In genomic region chr15:31870336-31871158, GRCh38 we compare ENCODE assay signal across 8 cellular contexts. TPM values are rescaled to one million over a fixed set of nuclear protein-coding genes. Genes with fewer than 3 reads are reported as not detected.
DNase-seq lines count a peak whose midpoint lies in the region; ATAC-seq and TF ChIP-seq lines count a peak whose summit lies in the region.

Gene OTUD7A, minus strand, starts transcription at chr15:31870673.

- H3K27me3 ChIP-seq in aorta (ENCODE audit: control insufficient read depth in 1 of 2, insufficient read depth in 2 of 2, low read length in 1 of 2), result no peaks in the 10 kb centered on the region

- H3K27ac ChIP-seq in aorta (ENCODE audit: low read depth in 1 of 2, low read length in 2 of 2), result no peak within 1 kb of the TSS

- no peaks in the 10 kb centered on the region for H3K36me3 ChIP-seq in aorta (ENCODE audit: control insufficient read depth in 1 of 2, insufficient read depth in 2 of 2, low read length in 1 of 2)

- TF ChIP-seq CTCF in astrocyte of the cerebellum (IDR thresholded peaks at IDR 0.05; ENCODE audit: low read depth, low read length, missing control alignments), result no peak

- intact Hi-C loops in aorta (cut with DNase I), result no loop called here

- no peaks in the 10 kb centered on the region for H3K9me3 ChIP-seq in aorta (ENCODE audit: control insufficient read depth, low read length)

- H3K4me1 ChIP-seq in aorta (ENCODE audit: control insufficient read depth in 1 of 2, insufficient read depth in 2 of 2, low read length in 2 of 2), result no peaks in the 10 kb centered on the region

- ATAC-seq in GM18498 (IDR thresholded peaks at IDR 0.05; ENCODE audit: unreplicated experiment), result peak; percentile 93
- ATAC-seq in HG02870 (IDR thresholded peaks at IDR 0.05; ENCODE audit: unreplicated experiment), result peak; percentile 85
- ATAC-seq in aorta (ENCODE audit: low FRiP score), result peak; percentile 96

- 0 to 1% methylated on average over 34 to 120 of the region's 120 CpGs for WGBS in aorta, 2 donors

- in situ Hi-C loops in astrocyte of the cerebellum (cut with HindIII; ENCODE audit: low sequenced_read_pairs), result no loop called here

- H3K4me3 ChIP-seq in astrocyte of the cerebellum (ENCODE audit: low read depth, low read length), result peak within 1 kb of the TSS; percentile 51
- H3K4me3 ChIP-seq in aorta (ENCODE audit: low read length in 2 of 2), result peak within 1 kb of the TSS; percentile 94 to 97

- peak; percentile 34 for DNase-seq in NCI-H1694 (lab: John Stamatoyannopoulos, UW)
- DNase-seq in T-helper 9 cell, result peak; percentile 81
- DNase-seq in astrocyte of the cerebellum (ENCODE audit: low read depth), result peak; percentile 37
- DNase-seq in hypothalamus (lab: John Stamatoyannopoulos, UW), result peak in 49 of 51 donors; percentile 49 to 96 (median 85)
- DNase-seq in retina, result peak; percentile 85
- peak; percentile 88 to 91 for DNase-seq in aorta

RNA-seq across cellular contexts. Expression of gene OTUD7A, which starts in this region (rescaled TPM):
- total RNA-seq in aorta, result 1 to 10 TPM; 1.7 to 3.9 TPM
- 1 to 10 TPM in 1 of 2 donors, under 1 TPM in 1; 0.87 to 1.8 TPM for polyA plus RNA-seq in aorta

Comparison
In these comparisons a context has a peak if more than half of its experiments do, and no peak if none do; other contexts are left out.
1. DNase-seq: peak in every context shown above with its lines; median percentile 90 in aorta; 85 in hypothalamus; 85 in retina; 81 in T-helper 9 cell; 37 in astrocyte of the cerebellum; 34 in NCI-H1694.